In the genomic region with DNA sequence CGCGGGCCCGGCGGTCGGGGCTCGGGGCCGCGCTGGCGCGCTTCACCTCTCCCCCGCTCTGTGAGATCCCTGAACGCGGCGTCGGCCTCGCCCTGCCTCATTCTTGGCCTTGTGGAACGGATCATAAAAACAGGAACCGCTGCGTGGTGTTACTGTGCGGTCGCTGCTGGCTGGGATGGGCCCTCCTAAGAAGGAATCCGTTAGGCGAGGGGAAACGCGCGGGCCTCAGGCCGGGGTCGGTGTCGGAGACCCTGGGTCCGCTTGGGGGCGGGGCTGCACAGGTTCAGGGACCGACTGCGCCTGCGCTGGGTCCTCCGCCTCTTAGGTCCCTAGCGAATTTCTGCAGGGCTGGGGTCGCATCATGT, we compare ENCODE assay signal across 1 cellular context.
A peak's percentile ranks its signal among the peaks of the same experiment; 100 is the strongest.
TF ChIP-seq lines count a peak whose summit lies in the region.

No MANE protein-coding gene starts in this region.

TF ChIP-seq in K562, 482 proteins besides CTCF, POLR2A, EP300 and RAD21 (continued from another document and continues in another):
- TF ChIP-seq, protein P1, sequence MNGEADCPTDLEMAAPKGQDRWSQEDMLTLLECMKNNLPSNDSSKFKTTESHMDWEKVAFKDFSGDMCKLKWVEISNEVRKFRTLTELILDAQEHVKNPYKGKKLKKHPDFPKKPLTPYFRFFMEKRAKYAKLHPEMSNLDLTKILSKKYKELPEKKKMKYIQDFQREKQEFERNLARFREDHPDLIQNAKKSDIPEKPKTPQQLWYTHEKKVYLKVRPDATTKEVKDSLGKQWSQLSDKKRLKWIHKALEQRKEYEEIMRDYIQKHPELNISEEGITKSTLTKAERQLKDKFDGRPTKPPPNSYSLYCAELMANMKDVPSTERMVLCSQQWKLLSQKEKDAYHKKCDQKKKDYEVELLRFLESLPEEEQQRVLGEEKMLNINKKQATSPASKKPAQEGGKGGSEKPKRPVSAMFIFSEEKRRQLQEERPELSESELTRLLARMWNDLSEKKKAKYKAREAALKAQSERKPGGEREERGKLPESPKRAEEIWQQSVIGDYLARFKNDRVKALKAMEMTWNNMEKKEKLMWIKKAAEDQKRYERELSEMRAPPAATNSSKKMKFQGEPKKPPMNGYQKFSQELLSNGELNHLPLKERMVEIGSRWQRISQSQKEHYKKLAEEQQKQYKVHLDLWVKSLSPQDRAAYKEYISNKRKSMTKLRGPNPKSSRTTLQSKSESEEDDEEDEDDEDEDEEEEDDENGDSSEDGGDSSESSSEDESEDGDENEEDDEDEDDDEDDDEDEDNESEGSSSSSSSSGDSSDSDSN (IDR thresholded peaks at IDR 0.05; ENCODE audit: borderline replicate concordance in 1 of 2, low read depth in 2 of 2, low read length in 2 of 2), result peak in 1 of 2 experiments; percentile 61; a peak in 2 of 4 replicates
- no peak for TF ChIP-seq TAF15 (IDR thresholded peaks at IDR 0.05; ENCODE audit: low read depth, low read length)
- TF ChIP-seq CREB5 (CRISPR knock-in tag; IDR thresholded peaks at IDR 0.05), result no peak
- TF ChIP-seq FOXM1 (IDR thresholded peaks at IDR 0.05; ENCODE audit: low read depth), result no peak
- TF ChIP-seq FOXM1 (CRISPR knock-in tag; IDR thresholded peaks at IDR 0.05; ENCODE audit: low read depth), result no peak
- TF ChIP-seq, protein P2, sequence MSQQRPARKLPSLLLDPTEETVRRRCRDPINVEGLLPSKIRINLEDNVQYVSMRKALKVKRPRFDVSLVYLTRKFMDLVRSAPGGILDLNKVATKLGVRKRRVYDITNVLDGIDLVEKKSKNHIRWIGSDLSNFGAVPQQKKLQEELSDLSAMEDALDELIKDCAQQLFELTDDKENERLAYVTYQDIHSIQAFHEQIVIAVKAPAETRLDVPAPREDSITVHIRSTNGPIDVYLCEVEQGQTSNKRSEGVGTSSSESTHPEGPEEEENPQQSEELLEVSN (IDR thresholded peaks at IDR 0.05; ENCODE audit: borderline replicate concordance in 1 of 2, extremely low read depth in 1 of 2, insufficient read depth in 1 of 2, insufficient read length in 1 of 2, low read depth in 1 of 2, low read length in 1 of 2, poor library complexity in 1 of 2, severe bottlenecking in 1 of 2), result peak in 1 of 2 experiments; percentile 59
- TF ChIP-seq SAP30 (IDR thresholded peaks at IDR 0.05; ENCODE audit: borderline replicate concordance, insufficient read depth, low read depth, low read length, poor library complexity, severe bottlenecking), result peak; percentile 50
- TF ChIP-seq PHF8 (IDR thresholded peaks at IDR 0.05; ENCODE audit: borderline replicate concordance, low read length), result peak; percentile 59
- TF ChIP-seq NKRF (IDR thresholded peaks at IDR 0.05; ENCODE audit: borderline replicate concordance), result no peak
- peak; percentile 98 for TF ChIP-seq ZBTB1 (CRISPR knock-in tag; IDR thresholded peaks at IDR 0.05; ENCODE audit: borderline replicate concordance, low read depth)
- TF ChIP-seq ILF3 (IDR thresholded peaks at IDR 0.05; ENCODE audit: borderline replicate concordance), result no peak
- no peak for TF ChIP-seq NFE2 (IDR thresholded peaks at IDR 0.05; ENCODE audit: low read depth)
- TF ChIP-seq, protein P3, sequence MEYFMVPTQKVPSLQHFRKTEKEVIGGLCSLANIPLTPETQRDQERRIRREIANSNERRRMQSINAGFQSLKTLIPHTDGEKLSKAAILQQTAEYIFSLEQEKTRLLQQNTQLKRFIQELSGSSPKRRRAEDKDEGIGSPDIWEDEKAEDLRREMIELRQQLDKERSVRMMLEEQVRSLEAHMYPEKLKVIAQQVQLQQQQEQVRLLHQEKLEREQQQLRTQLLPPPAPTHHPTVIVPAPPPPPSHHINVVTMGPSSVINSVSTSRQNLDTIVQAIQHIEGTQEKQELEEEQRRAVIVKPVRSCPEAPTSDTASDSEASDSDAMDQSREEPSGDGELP (CRISPR knock-in tag; IDR thresholded peaks at IDR 0.05; ENCODE audit: borderline replicate concordance), result no peak; the same call in 1 of the 2 replicates
- no peak for TF ChIP-seq ZNF384 (IDR thresholded peaks at IDR 0.05; ENCODE audit: low read depth, low read length)
- TF ChIP-seq ARNT (IDR thresholded peaks at IDR 0.05), result no peak
- no peak for TF ChIP-seq CBFB (CRISPR knock-in tag; IDR thresholded peaks at IDR 0.05)
- TF ChIP-seq ZFX (CRISPR knock-in tag; IDR thresholded peaks at IDR 0.05), result peak; percentile 92
- no peak for TF ChIP-seq HDGF (IDR thresholded peaks at IDR 0.05)
- no peak for TF ChIP-seq ELF4 (CRISPR knock-in tag; IDR thresholded peaks at IDR 0.05)
- no peak for TF ChIP-seq ZFP1 (CRISPR knock-in tag; IDR thresholded peaks at IDR 0.05)
- no peak for TF ChIP-seq TFE3 (CRISPR knock-in tag; IDR thresholded peaks at IDR 0.05)
- no peak for TF ChIP-seq CXXC5 (CRISPR knock-in tag; IDR thresholded peaks at IDR 0.05)
- peak; percentile 8; the same call in 1 of the 2 replicates for TF ChIP-seq SP1 (CRISPR knock-in tag; IDR thresholded peaks at IDR 0.05)
- TF ChIP-seq DNMT1 (IDR thresholded peaks at IDR 0.05), result no peak
- no peak for TF ChIP-seq KDM4B (IDR thresholded peaks at IDR 0.05; ENCODE audit: borderline replicate concordance in 2 of 2, low read depth in 1 of 2)
- TF ChIP-seq HMG20B (CRISPR knock-in tag; IDR thresholded peaks at IDR 0.05), result no peak
- no peak for TF ChIP-seq PRPF4 (IDR thresholded peaks at IDR 0.05; ENCODE audit: insufficient read depth, low read depth, low read length, poor library complexity, severe bottlenecking)
- TF ChIP-seq ZNF766 (CRISPR knock-in tag; conservative IDR thresholded peaks at IDR 0.05), result no peak
- TF ChIP-seq YY1 (IDR thresholded peaks at IDR 0.05; ENCODE audit: borderline replicate concordance in 1 of 3, control insufficient read depth in 1 of 3, extremely low read depth in 1 of 3, insufficient read depth in 3 of 3, insufficient read length in 1 of 3, insufficient replicate concordance in 2 of 3, low read depth in 1 of 3, low read length in 2 of 3), result no peak
- no peak for TF ChIP-seq ZBTB17 (CRISPR knock-in tag; IDR thresholded peaks at IDR 0.05)
- no peak for TF ChIP-seq HSF4 (CRISPR knock-in tag; IDR thresholded peaks at IDR 0.05; ENCODE audit: borderline replicate concordance)
- no peak for TF ChIP-seq KLF16 (IDR thresholded peaks at IDR 0.05)
- TF ChIP-seq E2F5 (CRISPR knock-in tag; IDR thresholded peaks at IDR 0.05), result no peak
- TF ChIP-seq RBFOX2 (IDR thresholded peaks at IDR 0.05; ENCODE audit: low read depth, low read length), result peak; percentile 94
- no peak for TF ChIP-seq ZNF165 (CRISPR knock-in tag; IDR thresholded peaks at IDR 0.05; ENCODE audit: borderline replicate concordance)
- TF ChIP-seq BCL6 (CRISPR knock-in tag; IDR thresholded peaks at IDR 0.05), result no peak
- TF ChIP-seq ZBTB12 (CRISPR knock-in tag; IDR thresholded peaks at IDR 0.05), result no peak
- no peak for TF ChIP-seq USF1 (CRISPR knock-in tag; IDR thresholded peaks at IDR 0.05)
- TF ChIP-seq, protein P4, sequence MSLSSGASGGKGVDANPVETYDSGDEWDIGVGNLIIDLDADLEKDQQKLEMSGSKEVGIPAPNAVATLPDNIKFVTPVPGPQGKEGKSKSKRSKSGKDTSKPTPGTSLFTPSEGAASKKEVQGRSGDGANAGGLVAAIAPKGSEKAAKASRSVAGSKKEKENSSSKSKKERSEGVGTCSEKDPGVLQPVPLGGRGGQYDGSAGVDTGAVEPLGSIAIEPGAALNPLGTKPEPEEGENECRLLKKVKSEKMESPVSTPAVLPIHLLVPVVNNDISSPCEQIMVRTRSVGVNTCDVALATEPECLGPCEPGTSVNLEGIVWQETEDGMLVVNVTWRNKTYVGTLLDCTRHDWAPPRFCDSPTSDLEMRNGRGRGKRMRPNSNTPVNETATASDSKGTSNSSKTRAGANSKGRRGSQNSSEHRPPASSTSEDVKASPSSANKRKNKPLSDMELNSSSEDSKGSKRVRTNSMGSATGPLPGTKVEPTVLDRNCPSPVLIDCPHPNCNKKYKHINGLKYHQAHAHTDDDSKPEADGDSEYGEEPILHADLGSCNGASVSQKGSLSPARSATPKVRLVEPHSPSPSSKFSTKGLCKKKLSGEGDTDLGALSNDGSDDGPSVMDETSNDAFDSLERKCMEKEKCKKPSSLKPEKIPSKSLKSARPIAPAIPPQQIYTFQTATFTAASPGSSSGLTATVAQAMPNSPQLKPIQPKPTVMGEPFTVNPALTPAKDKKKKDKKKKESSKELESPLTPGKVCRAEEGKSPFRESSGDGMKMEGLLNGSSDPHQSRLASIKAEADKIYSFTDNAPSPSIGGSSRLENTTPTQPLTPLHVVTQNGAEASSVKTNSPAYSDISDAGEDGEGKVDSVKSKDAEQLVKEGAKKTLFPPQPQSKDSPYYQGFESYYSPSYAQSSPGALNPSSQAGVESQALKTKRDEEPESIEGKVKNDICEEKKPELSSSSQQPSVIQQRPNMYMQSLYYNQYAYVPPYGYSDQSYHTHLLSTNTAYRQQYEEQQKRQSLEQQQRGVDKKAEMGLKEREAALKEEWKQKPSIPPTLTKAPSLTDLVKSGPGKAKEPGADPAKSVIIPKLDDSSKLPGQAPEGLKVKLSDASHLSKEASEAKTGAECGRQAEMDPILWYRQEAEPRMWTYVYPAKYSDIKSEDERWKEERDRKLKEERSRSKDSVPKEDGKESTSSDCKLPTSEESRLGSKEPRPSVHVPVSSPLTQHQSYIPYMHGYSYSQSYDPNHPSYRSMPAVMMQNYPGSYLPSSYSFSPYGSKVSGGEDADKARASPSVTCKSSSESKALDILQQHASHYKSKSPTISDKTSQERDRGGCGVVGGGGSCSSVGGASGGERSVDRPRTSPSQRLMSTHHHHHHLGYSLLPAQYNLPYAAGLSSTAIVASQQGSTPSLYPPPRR (CRISPR knock-in tag; IDR thresholded peaks at IDR 0.05; ENCODE audit: borderline replicate concordance), result no peak
- TF ChIP-seq, protein P5, sequence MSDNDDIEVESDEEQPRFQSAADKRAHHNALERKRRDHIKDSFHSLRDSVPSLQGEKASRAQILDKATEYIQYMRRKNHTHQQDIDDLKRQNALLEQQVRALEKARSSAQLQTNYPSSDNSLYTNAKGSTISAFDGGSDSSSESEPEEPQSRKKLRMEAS (CRISPR knock-in tag; IDR thresholded peaks at IDR 0.05), result no peak
- TF ChIP-seq MEF2D (tag; conservative IDR thresholded peaks at IDR 0.05; ENCODE audit: low read depth), result no peak
- no peak for TF ChIP-seq ZNF324 (CRISPR knock-in tag; IDR thresholded peaks at IDR 0.05)
- no peak for TF ChIP-seq SRSF1 (IDR thresholded peaks at IDR 0.05; ENCODE audit: low read depth, low read length)
- no peak for TF ChIP-seq RUNX1 (IDR thresholded peaks at IDR 0.05; ENCODE audit: low read depth)
- TF ChIP-seq BRD4 (IDR thresholded peaks at IDR 0.05), result no peak
- no peak for TF ChIP-seq ELF2 (CRISPR knock-in tag; IDR thresholded peaks at IDR 0.05)
- TF ChIP-seq ZNF12 (CRISPR knock-in tag; IDR thresholded peaks at IDR 0.05), result no peak
- no peak for TF ChIP-seq CHCHD3 (CRISPR knock-in tag; IDR thresholded peaks at IDR 0.05)
